ENCODE assay signal across 14 cellular contexts in genomic region chr3:127413318-127413673, GRCh38.
DNase-seq lines count a peak whose midpoint lies in the region; ATAC-seq and TF ChIP-seq lines count a peak whose summit lies in the region.
"Had no signal": no experiment of that assay in that cellular context is flagged by ENCODE, and none has a peak within 500 bp of the region (broad histone marks: within the 10 kb centered on the region; RNA-seq: fewer than 3 reads in every experiment).

No MANE protein-coding gene starts in this region.

- peak; percentile 23 for DNase-seq in endodermal cell
- no peak for DNase-seq in neural crest cell (ENCODE audit: low read depth, low spot score)
- no peak for DNase-seq in KG1 (lab: John Stamatoyannopoulos, UW)
- no peak for DNase-seq in NCI-H1092 treated with DMSO at 0.1 percent for 48 hours (lab: John Stamatoyannopoulos, UW)
- DNase-seq: ACHN; CD4-positive, alpha-beta memory T cell; DMS79; H7 had no signal

- H3K27ac Mint-ChIP-seq in endodermal cell: no peak overlapping the region
- no peak overlapping the region for H3K27ac Mint-ChIP-seq in neural crest cell (ENCODE audit: unreplicated experiment)
- H3K27ac Mint-ChIP-seq: CD4-positive, alpha-beta memory T cell; GM23338 had no signal

- H3K9me3 Mint-ChIP-seq in endodermal cell (no peaks in the 10 kb centered on the region), neural crest cell (no peaks in the 10 kb centered on the region)
- H3K9me3 Mint-ChIP-seq: GM23338 had no signal

- peaks cover 6% of the 10 kb centered on the region for H3K4me1 ChIP-seq in endodermal cell (ENCODE audit: control insufficient read depth, insufficient read depth, low read length)

- no peak for ATAC-seq in HG03439 (IDR thresholded peaks at IDR 0.05; ENCODE audit: unreplicated experiment)
- ATAC-seq: GM12878, GM23338 had no signal

- whole genome bisulfite sequencing in endodermal cell (ENCODE audit: insufficient coverage in 1 of 2, insufficient read length in 1 of 2), 2 experiments: 91 to 100% methylated on average over 2 to 3 of the region's 3 CpGs

- no peaks in the 10 kb centered on the region for H3K9me3 ChIP-seq in endodermal cell (ENCODE audit: control insufficient read depth, low read length)
- H3K9me3 ChIP-seq: BLaER1 treated with 17β-estradiol and CSF1 and Interleukin-3, amounts not matched to agents 10 nM and 100 nM had no signal

- H3K4me3 Mint-ChIP-seq in endodermal cell (no peak overlapping the region), neural crest cell (peak overlapping the region; percentile 13)
- H3K4me3 Mint-ChIP-seq: CD4-positive, alpha-beta memory T cell; GM23338 had no signal

- peak overlapping the region; percentile 49 for H3K27ac ChIP-seq in cingulate gyrus (ENCODE audit: low read depth, low read length)
- no peak overlapping the region for H3K27ac ChIP-seq in endodermal cell (ENCODE audit: low read depth, low read length)
- peak overlapping the region; percentile 22 for H3K27ac ChIP-seq in temporal lobe (ENCODE audit: low read depth, low read length)
- H3K27ac ChIP-seq: BLaER1 treated with 17β-estradiol and CSF1 and Interleukin-3, amounts not matched to agents 10 nM and 100 nM had no signal

- H3K27me3 ChIP-seq in endodermal cell (ENCODE audit: control insufficient read depth, insufficient read depth, low read length, poor library complexity, severe bottlenecking): no peaks in the 10 kb centered on the region

- no peak overlapping the region for H3K9ac ChIP-seq in endodermal cell (ENCODE audit: extremely low read depth, low read length, poor library complexity, severe bottlenecking)
- H3K9ac ChIP-seq: BLaER1 treated with 17β-estradiol and CSF1 and Interleukin-3, amounts not matched to agents 10 nM and 100 nM had no signal

- H3K36me3 Mint-ChIP-seq in endodermal cell (ENCODE audit: low read depth) (no peaks in the 10 kb centered on the region), neural crest cell (ENCODE audit: low read depth) (no peaks in the 10 kb centered on the region)
- H3K36me3 Mint-ChIP-seq: CD4-positive, alpha-beta memory T cell had no signal

- H3K36me3 ChIP-seq in endodermal cell (ENCODE audit: control insufficient read depth, insufficient read depth, low read length): no peaks in the 10 kb centered on the region
- H3K36me3 ChIP-seq: BLaER1 treated with 17β-estradiol and CSF1 and Interleukin-3, amounts not matched to agents 10 nM and 100 nM had no signal

- TF ChIP-seq CTCF in endodermal cell (conservative IDR thresholded peaks at IDR 0.05) (no peak), neural crest cell (conservative IDR thresholded peaks at IDR 0.05) (no peak)

- H3K27me3 Mint-ChIP-seq in endodermal cell (ENCODE audit: insufficient read depth) (peaks cover 5% of the 10 kb centered on the region), neural crest cell (ENCODE audit: low read depth) (no peaks in the 10 kb centered on the region)

- H3K4me1 Mint-ChIP-seq in endodermal cell (peaks cover 28% of the 10 kb centered on the region), neural crest cell (peaks cover 82% of the 10 kb centered on the region)
- H3K4me1 Mint-ChIP-seq: CD4-positive, alpha-beta memory T cell had no signal

- H3K4me3 ChIP-seq in endodermal cell (ENCODE audit: low read length): no peak overlapping the region
- H3K4me3 ChIP-seq: BLaER1 treated with 17β-estradiol and CSF1 and Interleukin-3, amounts not matched to agents 10 nM and 100 nM; GM12878; GM23338 had no signal
